23 cellular contexts compared by ENCODE assay signal in the genomic region with DNA sequence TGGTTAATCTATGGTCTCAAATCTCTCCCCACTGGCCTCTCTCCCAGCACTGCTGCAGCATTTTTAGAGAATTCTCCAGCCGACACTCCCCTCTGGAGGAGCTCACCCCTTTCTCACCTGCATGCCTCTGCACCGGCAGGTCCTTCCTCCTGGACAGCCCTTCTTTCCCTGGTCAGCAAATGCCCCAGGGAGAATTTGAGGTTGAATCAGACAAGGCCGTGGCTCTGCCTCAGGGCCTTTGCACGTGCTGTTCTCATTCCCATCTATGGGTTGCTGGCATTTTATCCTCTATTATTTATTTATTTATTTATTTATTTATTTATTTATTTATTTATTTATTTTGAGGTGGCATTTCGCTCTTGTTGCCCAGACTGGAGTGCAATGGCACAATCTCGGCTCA. TPM values are rescaled to one million over a fixed set of nuclear protein-coding genes. Genes with fewer than 3 reads are reported as not detected.
DNase-seq lines count a peak whose midpoint lies in the region; ATAC-seq, FAIRE-seq and TF ChIP-seq lines count a peak whose summit lies in the region.
"Had no signal": no experiment of that assay in that cellular context is flagged by ENCODE, and none has a peak within 500 bp of the region (broad histone marks: within the 10 kb centered on the region; RNA-seq: fewer than 3 reads in every experiment).

No MANE protein-coding gene starts in this region.

- 90% methylated on average over 6 of the region's 6 CpGs for WGBS in A549 (ENCODE audit: missing lambda C conversion rate)

- no peak overlapping the region for H2AFZ ChIP-seq in neural progenitor cell (replicated peaks)
- H2AFZ ChIP-seq: GM23248 had no signal

- H3K4me1 Mint-ChIP-seq in Caco-2 (ENCODE audit: low read depth, unreplicated experiment) (peaks cover 36% of the 10 kb centered on the region), neural progenitor cell (peaks cover 12% of the 10 kb centered on the region)
- H3K4me1 Mint-ChIP-seq in activated naive CD8-positive, alpha-beta T cell treated with anti-CD3 and anti-CD28 coated beads, Interleukin-2, amount 50 U/mL, for 24 hours = no peaks in the 10 kb centered on the region

- H4K20me1 ChIP-seq in neural progenitor cell (ENCODE audit: low read depth) = peaks cover 7% of the 10 kb centered on the region

- intact Hi-C loops in Caco-2 (cut with micrococcal nuclease; ENCODE audit: unreplicated experiment) (no loop called here), head of caudate nucleus (cut with DNase I) (no loop called here)

- H3K9me3 Mint-ChIP-seq in Caco-2 (ENCODE audit: unreplicated experiment) (no peaks in the 10 kb centered on the region), neural progenitor cell (no peaks in the 10 kb centered on the region)
- H3K9me3 Mint-ChIP-seq in activated naive CD8-positive, alpha-beta T cell treated with anti-CD3 and anti-CD28 coated beads, Interleukin-2, amount 50 U/mL, for 24 hours = no peaks in the 10 kb centered on the region
- H3K9me3 Mint-ChIP-seq: activated T-helper 2 cell treated with anti-CD3 and anti-CD28 coated beads, Interferon-gamma antibody, Interleukin-2, Interleukin-4, amounts not matched to agents 10 μg/mL and 5 μg/mL and 100 μg/mL, durations not matched to agents 14 hours and 24 hours and 36 hours had no signal

- no peaks in the 10 kb centered on the region for H3K79me2 ChIP-seq in neural progenitor cell (ENCODE audit: low read depth)

- H3K27me3 ChIP-seq in Caco-2 (replicated peaks; ENCODE audit: control insufficient read depth, insufficient read depth, low read length) (no peaks in the 10 kb centered on the region), neural progenitor cell (no peaks in the 10 kb centered on the region)
- H3K27me3 ChIP-seq: gastroesophageal sphincter, suprapubic skin had no signal

- H3K4me1 ChIP-seq in A549 (peaks cover 32% of the 10 kb centered on the region), Caco-2 (peaks cover 41% of the 10 kb centered on the region), neural progenitor cell (no peaks in the 10 kb centered on the region)

- no TSS peak for BruUV-seq in Caco-2 (replicated peaks; lab: Mats Ljungman, UMichigan)

- H3K9me3 ChIP-seq in A549 (no peaks in the 10 kb centered on the region), Caco-2 (no peaks in the 10 kb centered on the region), neural progenitor cell (ENCODE audit: low read depth) (no peaks in the 10 kb centered on the region)
- H3K9me3 ChIP-seq: gastroesophageal sphincter, suprapubic skin had no signal

- H3K36me3 Mint-ChIP-seq in Caco-2 (ENCODE audit: insufficient read depth, unreplicated experiment) = peaks cover 23% of the 10 kb centered on the region
- no peaks in the 10 kb centered on the region for H3K36me3 Mint-ChIP-seq in activated naive CD8-positive, alpha-beta T cell treated with anti-CD3 and anti-CD28 coated beads, Interleukin-2, amount 50 U/mL, for 24 hours (ENCODE audit: low read depth)
- H3K36me3 Mint-ChIP-seq in neural progenitor cell = no peaks in the 10 kb centered on the region

- H3K27ac ChIP-seq in A549 = no peak overlapping the region; a peak in 1 of 6 replicates
- no peak overlapping the region for H3K27ac ChIP-seq in neural progenitor cell
- H3K27ac ChIP-seq: GM23248 had no signal

- TF ChIP-seq POLR2A in A549 (IDR thresholded peaks at IDR 0.05; ENCODE audit: low read length) = no peak

- H3K36me3 ChIP-seq in Caco-2 (ENCODE audit: control insufficient read depth, insufficient read depth, low read length) (no peaks in the 10 kb centered on the region), neural progenitor cell (no peaks in the 10 kb centered on the region)
- H3K36me3 ChIP-seq: gastroesophageal sphincter, suprapubic skin had no signal

- no peak for FAIRE-seq in A549 (lab: Jason Lieb, UNC)

- no peak for DNase-seq in A549 (ENCODE audit: low read depth in 1 of 2, low spot score in 1 of 2)
- no peak for DNase-seq in Caco-2
- no peak for DNase-seq in activated naive CD8-positive, alpha-beta T cell treated with anti-CD3 and anti-CD28 coated beads, Interleukin-2, amount 50 U/mL, for 24 hours
- no peak for DNase-seq in neural progenitor cell (ENCODE audit: low spot score)
- no peak for DNase-seq in NCI-H774 (lab: John Stamatoyannopoulos, UW)
- DNase-seq in AG08396 (ENCODE audit: low spot score) = no peak
- DNase-seq in D341Med (ENCODE audit: low spot score) = no peak
- DNase-seq in head of caudate nucleus = no peak
- DNase-seq: activated CD4-positive, CD25-positive, alpha-beta regulatory T cell treated with anti-CD3 and anti-CD28 coated beads, Interleukin-2, amount 50 U/mL, for 72 hours; amniotic stem cell; erythroblast; GM23248; NCI-H1417 treated with DMSO at 0.1 percent for 48 hours; NCI-H2171; nucleus accumbens; retina; SHP77 treated with DMSO at 0.1 percent for 48 hours had no signal

- TF ChIP-seq RAD21 in A549 (conservative IDR thresholded peaks at IDR 0.05 in 1 of 2, IDR thresholded peaks at IDR 0.05 in 1 of 2) = no peak

- H3K4me3 Mint-ChIP-seq in Caco-2 (ENCODE audit: unreplicated experiment) (peak overlapping the region; percentile 59), neural progenitor cell (peak overlapping the region; percentile 87)
- peak overlapping the region; percentile 37 for H3K4me3 Mint-ChIP-seq in activated naive CD8-positive, alpha-beta T cell treated with anti-CD3 and anti-CD28 coated beads, Interleukin-2, amount 50 U/mL, for 24 hours

- POLR2A ChIA-PET in A549 (lab: Yijun Ruan, JAX) = no interaction called here
- POLR2A ChIA-PET in Caco-2 (lab: Charles Lee) = no interaction called here

- H3K9ac ChIP-seq in neural progenitor cell = no peak overlapping the region
- H3K9ac ChIP-seq: GM23248 had no signal

- H3K4me2 ChIP-seq in A549 = no peak overlapping the region
- no peak overlapping the region for H3K4me2 ChIP-seq in neural progenitor cell

- no peak for ATAC-seq in A549
- ATAC-seq in activated naive CD8-positive, alpha-beta T cell treated with anti-CD3 and anti-CD28 coated beads, Interleukin-2, amount 50 U/mL, for 24 hours = no peak

- CTCF ChIA-PET in A549 (lab: Yijun Ruan, JAX) = interaction anchor here (1.2 kb wide), 1 partner anchor 219 kb away, joined by 3 read pairs; no protein-coding TSS in a partner anchor
- CTCF ChIA-PET in Caco-2 (lab: Charles Lee) = no interaction called here

- H3K27me3 Mint-ChIP-seq in Caco-2 (ENCODE audit: insufficient read depth, unreplicated experiment) = no peaks in the 10 kb centered on the region
- H3K27me3 Mint-ChIP-seq in activated naive CD8-positive, alpha-beta T cell treated with anti-CD3 and anti-CD28 coated beads, Interleukin-2, amount 50 U/mL, for 24 hours = peaks cover 63% of the 10 kb centered on the region
- peaks cover 25% of the 10 kb centered on the region for H3K27me3 Mint-ChIP-seq in neural progenitor cell (ENCODE audit: insufficient read depth, low read depth)

- TF ChIP-seq CTCF in A549 (IDR thresholded peaks at IDR 0.05) (no peak), Caco-2 (IDR thresholded peaks at IDR 0.05; ENCODE audit: insufficient read depth in 1 of 2, low read depth in 1 of 2, low read length in 1 of 2, severe bottlenecking in 1 of 2, unreplicated experiment in 1 of 2) (no peak), neural progenitor cell (IDR thresholded peaks at IDR 0.05) (no peak)

- H3K4me3 ChIP-seq in A549 (no peak overlapping the region), Caco-2 (ENCODE audit: low read depth, low read length) (no peak overlapping the region), neural progenitor cell (no peak overlapping the region)
- H3K4me3 ChIP-seq: gastroesophageal sphincter, GM23248 had no signal

- H3F3A ChIP-seq in neural progenitor cell (ENCODE audit: low read depth) = peaks cover 18% of the 10 kb centered on the region

- H3K27ac Mint-ChIP-seq in Caco-2 (ENCODE audit: unreplicated experiment) = peak overlapping the region; percentile 48
- no peak overlapping the region for H3K27ac Mint-ChIP-seq in activated naive CD8-positive, alpha-beta T cell treated with anti-CD3 and anti-CD28 coated beads, Interleukin-2, amount 50 U/mL, for 24 hours
- no peak overlapping the region for H3K27ac Mint-ChIP-seq in neural progenitor cell
- H3K27ac Mint-ChIP-seq: activated T-helper 2 cell treated with anti-CD3 and anti-CD28 coated beads, Interferon-gamma antibody, Interleukin-2, Interleukin-4, amounts not matched to agents 10 μg/mL and 5 μg/mL and 100 μg/mL, durations not matched to agents 14 hours and 24 hours and 36 hours had no signal

- TF ChIP-seq EP300 in A549 (IDR thresholded peaks at IDR 0.05) = no peak

TF ChIP-seq in A549, 52 proteins besides CTCF, POLR2A, EP300 and RAD21:
- TF ChIP-seq, protein P1, sequence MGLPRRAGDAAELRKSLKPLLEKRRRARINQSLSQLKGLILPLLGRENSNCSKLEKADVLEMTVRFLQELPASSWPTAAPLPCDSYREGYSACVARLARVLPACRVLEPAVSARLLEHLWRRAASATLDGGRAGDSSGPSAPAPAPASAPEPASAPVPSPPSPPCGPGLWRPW (IDR thresholded peaks at IDR 0.05) = no peak
- TF ChIP-seq ZC3H11A (IDR thresholded peaks at IDR 0.05) = peak; percentile 23; the same call in 1 of the 2 replicates

RNA-seq across cellular contexts. Expression of a gene that starts 1.4 kb away (rescaled TPM):
- polyA plus RNA-seq in A549 (2011; rRNA removed) = 8.0 and 9.6 TPM in 2 replicates
- 9.9 and 12.9 TPM in 2 replicates for polyA plus RNA-seq in A549 (2012; cell fraction: cytosol; rRNA removed)
- polyA plus RNA-seq in A549 (2012; cell fraction: nucleus; rRNA removed) = 33.0 and 43.0 TPM in 2 replicates
- polyA plus RNA-seq in A549 (2017; fragmentation: RNase III; extraction: RNeasy Plus Mini Kit Qiagen cat#74134 plus additional on column Dnase treatment) = 7.5 to 10.4 TPM (median 7.6 TPM) in 3 replicates
- polyA minus RNA-seq in A549 (2011; rRNA and poly(A)+ RNA removed) = 10.3 and 15.9 TPM in 2 replicates
- total RNA-seq in Caco-2 (2022) = 84.1 and 94.3 TPM in 2 replicates
- total RNA-seq in neural progenitor cell (ENCODE audit: low replicate concordance) = 10.0 and 27.5 TPM in 2 replicates

RNA-seq across cellular contexts. Expression of a gene that starts 24.3 kb away (rescaled TPM):
- polyA plus RNA-seq in A549 (2011; rRNA removed) (0.12 TPM in 1 of 2 replicates, not detected in the other), A549 (2017; fragmentation: RNase III; extraction: RNeasy Plus Mini Kit Qiagen cat#74134 plus additional on column Dnase treatment) (0.16 TPM in 1 of 3 replicates, not detected in the others)
- polyA plus RNA-seq in A549 (2012; cell fraction: cytosol; rRNA removed) = 0.20 TPM in 1 of 2 replicates, not detected in the other
- polyA plus RNA-seq in A549 (2012; cell fraction: nucleus; rRNA removed) = 0.20 TPM in 1 of 2 replicates, not detected in the other
- polyA minus RNA-seq in A549 (2011; rRNA and poly(A)+ RNA removed) = not detected in 2 replicates
- total RNA-seq in Caco-2 (2022) (not detected in 2 replicates), neural progenitor cell (ENCODE audit: low replicate concordance) (not detected in 2 replicates)
- total RNA-seq: activated T-helper 2 cell treated with anti-CD3 and anti-CD28 coated beads, Interferon-gamma antibody, Interleukin-2, Interleukin-4, amounts not matched to agents 10 μg/mL and 5 μg/mL and 100 μg/mL, durations not matched to agents 14 hours and 24 hours and 36 hours; cardiac septum; dermis microvascular lymphatic vessel endothelial cell; left colon; suprapubic skin had no signal
- polyA plus RNA-seq: GM23248 had no signal

RNA-seq across cellular contexts. Expression of a gene that starts 32.2 kb away (rescaled TPM):
- polyA plus RNA-seq in A549 (2011; rRNA removed) (not detected in 2 replicates), A549 (2017; fragmentation: RNase III; extraction: RNeasy Plus Mini Kit Qiagen cat#74134 plus additional on column Dnase treatment) (not detected in 3 replicates)
- not detected in 2 replicates for polyA plus RNA-seq in A549 (2012; cell fraction: cytosol; rRNA removed)
- polyA plus RNA-seq in A549 (2012; cell fraction: nucleus; rRNA removed) = not detected in 2 replicates
- polyA minus RNA-seq in A549 (2011; rRNA and poly(A)+ RNA removed) = not detected in 2 replicates
- total RNA-seq in Caco-2 (2022) (not detected in 2 replicates), neural progenitor cell (ENCODE audit: low replicate concordance) (not detected in 2 replicates)
- total RNA-seq: activated T-helper 2 cell treated with anti-CD3 and anti-CD28 coated beads, Interferon-gamma antibody, Interleukin-2, Interleukin-4, amounts not matched to agents 10 μg/mL and 5 μg/mL and 100 μg/mL, durations not matched to agents 14 hours and 24 hours and 36 hours; cardiac septum; dermis microvascular lymphatic vessel endothelial cell; gastroesophageal sphincter; GM23248; left colon; suprapubic skin had no signal
- polyA plus RNA-seq: GM23248 had no signal

Comparison
In these comparisons a context has a peak if more than half of its experiments do, and no peak if none do; other contexts are left out.
1. H3K4me3 Mint-ChIP-seq: peak in every context shown above with its lines; median percentile 87 in neural progenitor cell; 59 in Caco-2; 37 in activated naive CD8-positive, alpha-beta T cell treated with anti-CD3 and anti-CD28 coated beads, Interleukin-2, amount 50 U/mL, for 24 hours.